Comparison of ENCODE assay signal across 3 cellular contexts in the genomic region with DNA sequence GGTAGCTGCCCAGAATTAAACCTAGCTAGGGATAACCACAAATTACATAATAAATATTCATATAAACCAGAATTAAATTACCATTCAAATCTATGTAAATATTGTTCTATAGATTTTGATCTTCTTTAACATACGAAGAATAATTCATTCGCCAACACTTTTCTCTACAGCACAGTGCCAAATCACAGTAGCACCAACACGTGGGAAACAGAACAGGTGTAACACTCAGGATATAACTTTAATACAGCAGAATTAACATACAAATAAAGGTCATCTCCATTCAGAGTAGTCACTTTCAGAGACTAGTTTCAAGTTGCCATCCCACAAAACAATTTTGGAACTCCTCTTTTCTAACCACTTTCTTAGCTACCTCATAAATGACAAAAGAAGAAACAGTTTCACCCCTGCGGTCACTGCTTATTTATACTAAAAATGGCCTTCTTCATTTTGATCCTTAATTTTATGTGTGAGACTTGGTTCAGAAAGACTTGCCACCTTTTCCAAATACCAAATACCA.
TF ChIP-seq lines count a peak whose summit lies in the region.

No MANE protein-coding gene starts in this region.

TF ChIP-seq in GM23338, 12 proteins besides CTCF, POLR2A, EP300 and RAD21 (continues in another document):
- TF ChIP-seq EZH2phosphoT487 (IDR thresholded peaks at IDR 0.05; ENCODE audit: unreplicated experiment) (no peak), CREB1 (CRISPR knock-in tag; IDR thresholded peaks at IDR 0.05; ENCODE audit: low read depth) (no peak)
- TF ChIP-seq, protein P1, sequence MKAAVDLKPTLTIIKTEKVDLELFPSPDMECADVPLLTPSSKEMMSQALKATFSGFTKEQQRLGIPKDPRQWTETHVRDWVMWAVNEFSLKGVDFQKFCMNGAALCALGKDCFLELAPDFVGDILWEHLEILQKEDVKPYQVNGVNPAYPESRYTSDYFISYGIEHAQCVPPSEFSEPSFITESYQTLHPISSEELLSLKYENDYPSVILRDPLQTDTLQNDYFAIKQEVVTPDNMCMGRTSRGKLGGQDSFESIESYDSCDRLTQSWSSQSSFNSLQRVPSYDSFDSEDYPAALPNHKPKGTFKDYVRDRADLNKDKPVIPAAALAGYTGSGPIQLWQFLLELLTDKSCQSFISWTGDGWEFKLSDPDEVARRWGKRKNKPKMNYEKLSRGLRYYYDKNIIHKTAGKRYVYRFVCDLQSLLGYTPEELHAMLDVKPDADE (IDR thresholded peaks at IDR 0.05): no peak
- TF ChIP-seq, protein P2, sequence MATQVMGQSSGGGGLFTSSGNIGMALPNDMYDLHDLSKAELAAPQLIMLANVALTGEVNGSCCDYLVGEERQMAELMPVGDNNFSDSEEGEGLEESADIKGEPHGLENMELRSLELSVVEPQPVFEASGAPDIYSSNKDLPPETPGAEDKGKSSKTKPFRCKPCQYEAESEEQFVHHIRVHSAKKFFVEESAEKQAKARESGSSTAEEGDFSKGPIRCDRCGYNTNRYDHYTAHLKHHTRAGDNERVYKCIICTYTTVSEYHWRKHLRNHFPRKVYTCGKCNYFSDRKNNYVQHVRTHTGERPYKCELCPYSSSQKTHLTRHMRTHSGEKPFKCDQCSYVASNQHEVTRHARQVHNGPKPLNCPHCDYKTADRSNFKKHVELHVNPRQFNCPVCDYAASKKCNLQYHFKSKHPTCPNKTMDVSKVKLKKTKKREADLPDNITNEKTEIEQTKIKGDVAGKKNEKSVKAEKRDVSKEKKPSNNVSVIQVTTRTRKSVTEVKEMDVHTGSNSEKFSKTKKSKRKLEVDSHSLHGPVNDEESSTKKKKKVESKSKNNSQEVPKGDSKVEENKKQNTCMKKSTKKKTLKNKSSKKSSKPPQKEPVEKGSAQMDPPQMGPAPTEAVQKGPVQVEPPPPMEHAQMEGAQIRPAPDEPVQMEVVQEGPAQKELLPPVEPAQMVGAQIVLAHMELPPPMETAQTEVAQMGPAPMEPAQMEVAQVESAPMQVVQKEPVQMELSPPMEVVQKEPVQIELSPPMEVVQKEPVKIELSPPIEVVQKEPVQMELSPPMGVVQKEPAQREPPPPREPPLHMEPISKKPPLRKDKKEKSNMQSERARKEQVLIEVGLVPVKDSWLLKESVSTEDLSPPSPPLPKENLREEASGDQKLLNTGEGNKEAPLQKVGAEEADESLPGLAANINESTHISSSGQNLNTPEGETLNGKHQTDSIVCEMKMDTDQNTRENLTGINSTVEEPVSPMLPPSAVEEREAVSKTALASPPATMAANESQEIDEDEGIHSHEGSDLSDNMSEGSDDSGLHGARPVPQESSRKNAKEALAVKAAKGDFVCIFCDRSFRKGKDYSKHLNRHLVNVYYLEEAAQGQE (IDR thresholded peaks at IDR 0.05; ENCODE audit: unreplicated experiment): no peak

TF ChIP-seq in GM12878, 131 proteins besides CTCF, POLR2A, EP300 and RAD21:
- TF ChIP-seq HDAC2 (IDR thresholded peaks at IDR 0.05): no peak
- peak; percentile 33; the same call in 1 of the 2 replicates for TF ChIP-seq RUNX3 (IDR thresholded peaks at IDR 0.05; ENCODE audit: low read length)
TF ChIP-seq in GM12878: peak in this region for 1.

TF ChIP-seq in HepG2, 621 proteins besides CTCF, POLR2A, EP300 and RAD21:
- TF ChIP-seq, protein P3, sequence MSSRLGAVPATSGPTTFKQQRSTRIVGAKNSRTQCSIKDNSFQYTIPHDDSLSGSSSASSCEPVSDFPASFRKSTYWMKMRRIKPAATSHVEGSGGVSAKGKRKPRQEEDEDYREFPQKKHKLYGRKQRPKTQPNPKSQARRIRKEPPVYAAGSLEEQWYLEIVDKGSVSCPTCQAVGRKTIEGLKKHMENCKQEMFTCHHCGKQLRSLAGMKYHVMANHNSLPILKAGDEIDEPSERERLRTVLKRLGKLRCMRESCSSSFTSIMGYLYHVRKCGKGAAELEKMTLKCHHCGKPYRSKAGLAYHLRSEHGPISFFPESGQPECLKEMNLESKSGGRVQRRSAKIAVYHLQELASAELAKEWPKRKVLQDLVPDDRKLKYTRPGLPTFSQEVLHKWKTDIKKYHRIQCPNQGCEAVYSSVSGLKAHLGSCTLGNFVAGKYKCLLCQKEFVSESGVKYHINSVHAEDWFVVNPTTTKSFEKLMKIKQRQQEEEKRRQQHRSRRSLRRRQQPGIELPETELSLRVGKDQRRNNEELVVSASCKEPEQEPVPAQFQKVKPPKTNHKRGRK (CRISPR knock-in tag; IDR thresholded peaks at IDR 0.05): no peak
- TF ChIP-seq ZNF274 (CRISPR knock-in tag; IDR thresholded peaks at IDR 0.05) (no peak), RNF2 (conservative IDR thresholded peaks at IDR 0.05; ENCODE audit: low read depth) (no peak), ZNF547 (CRISPR knock-in tag; IDR thresholded peaks at IDR 0.05) (no peak), ZNF460 (CRISPR knock-in tag; IDR thresholded peaks at IDR 0.05; ENCODE audit: borderline replicate concordance) (no peak), WIZ (CRISPR knock-in tag; IDR thresholded peaks at IDR 0.05) (no peak), CBX1 (IDR thresholded peaks at IDR 0.05; ENCODE audit: low read depth) (no peak), PHF21A (CRISPR knock-in tag; IDR thresholded peaks at IDR 0.05) (no peak)
- TF ChIP-seq, protein P4, sequence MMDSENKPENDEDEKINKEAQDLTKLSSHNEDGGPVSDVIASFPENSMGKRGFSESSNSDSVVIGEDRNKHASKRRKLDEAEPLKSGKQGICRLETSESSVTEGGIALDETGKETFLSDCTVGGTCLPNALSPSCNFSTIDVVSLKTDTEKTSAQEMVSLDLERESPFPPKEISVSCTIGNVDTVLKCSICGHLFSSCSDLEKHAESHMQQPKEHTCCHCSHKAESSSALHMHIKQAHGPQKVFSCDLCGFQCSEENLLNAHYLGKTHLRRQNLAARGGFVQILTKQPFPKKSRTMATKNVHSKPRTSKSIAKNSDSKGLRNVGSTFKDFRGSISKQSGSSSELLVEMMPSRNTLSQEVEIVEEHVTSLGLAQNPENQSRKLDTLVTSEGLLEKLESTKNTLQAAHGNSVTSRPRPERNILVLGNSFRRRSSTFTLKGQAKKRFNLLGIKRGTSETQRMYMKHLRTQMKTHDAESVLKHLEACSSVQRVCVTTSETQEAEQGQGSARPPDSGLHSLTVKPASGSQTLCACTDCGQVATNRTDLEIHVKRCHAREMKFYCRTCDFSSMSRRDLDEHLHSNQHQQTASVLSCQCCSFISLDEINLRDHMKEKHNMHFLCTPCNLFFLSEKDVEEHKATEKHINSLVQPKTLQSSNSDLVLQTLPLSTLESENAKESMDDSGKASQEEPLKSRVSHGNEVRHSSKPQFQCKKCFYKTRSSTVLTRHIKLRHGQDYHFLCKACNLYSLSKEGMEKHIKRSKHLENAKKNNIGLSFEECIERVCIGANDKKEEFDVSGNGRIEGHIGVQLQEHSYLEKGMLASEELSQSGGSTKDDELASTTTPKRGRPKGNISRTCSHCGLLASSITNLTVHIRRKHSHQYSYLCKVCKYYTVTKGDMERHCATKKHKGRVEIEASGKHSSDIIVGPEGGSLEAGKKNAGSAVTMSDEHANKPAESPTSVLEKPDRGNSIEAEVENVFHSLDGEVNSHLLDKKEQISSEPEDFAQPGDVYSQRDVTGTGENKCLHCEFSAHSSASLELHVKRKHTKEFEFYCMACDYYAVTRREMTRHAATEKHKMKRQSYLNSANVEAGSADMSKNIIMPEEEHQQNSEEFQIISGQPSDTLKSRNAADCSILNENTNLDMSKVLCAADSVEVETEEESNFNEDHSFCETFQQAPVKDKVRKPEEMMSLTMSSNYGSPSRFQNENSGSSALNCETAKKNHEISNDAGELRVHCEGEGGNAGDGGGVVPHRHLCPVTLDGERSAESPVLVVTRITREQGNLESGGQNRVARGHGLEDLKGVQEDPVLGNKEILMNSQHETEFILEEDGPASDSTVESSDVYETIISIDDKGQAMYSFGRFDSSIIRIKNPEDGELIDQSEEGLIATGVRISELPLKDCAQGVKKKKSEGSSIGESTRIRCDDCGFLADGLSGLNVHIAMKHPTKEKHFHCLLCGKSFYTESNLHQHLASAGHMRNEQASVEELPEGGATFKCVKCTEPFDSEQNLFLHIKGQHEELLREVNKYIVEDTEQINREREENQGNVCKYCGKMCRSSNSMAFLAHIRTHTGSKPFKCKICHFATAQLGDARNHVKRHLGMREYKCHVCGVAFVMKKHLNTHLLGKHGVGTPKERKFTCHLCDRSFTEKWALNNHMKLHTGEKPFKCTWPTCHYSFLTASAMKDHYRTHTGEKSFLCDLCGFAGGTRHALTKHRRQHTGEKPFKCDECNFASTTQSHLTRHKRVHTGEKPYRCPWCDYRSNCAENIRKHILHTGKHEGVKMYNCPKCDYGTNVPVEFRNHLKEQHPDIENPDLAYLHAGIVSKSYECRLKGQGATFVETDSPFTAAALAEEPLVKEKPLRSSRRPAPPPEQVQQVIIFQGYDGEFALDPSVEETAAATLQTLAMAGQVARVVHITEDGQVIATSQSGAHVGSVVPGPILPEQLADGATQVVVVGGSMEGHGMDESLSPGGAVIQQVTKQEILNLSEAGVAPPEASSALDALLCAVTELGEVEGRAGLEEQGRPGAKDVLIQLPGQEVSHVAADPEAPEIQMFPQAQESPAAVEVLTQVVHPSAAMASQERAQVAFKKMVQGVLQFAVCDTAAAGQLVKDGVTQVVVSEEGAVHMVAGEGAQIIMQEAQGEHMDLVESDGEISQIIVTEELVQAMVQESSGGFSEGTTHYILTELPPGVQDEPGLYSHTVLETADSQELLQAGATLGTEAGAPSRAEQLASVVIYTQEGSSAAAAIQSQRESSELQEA (CRISPR knock-in tag; IDR thresholded peaks at IDR 0.05; ENCODE audit: not compliant biosample characterization): no peak
- TF ChIP-seq, protein P5, sequence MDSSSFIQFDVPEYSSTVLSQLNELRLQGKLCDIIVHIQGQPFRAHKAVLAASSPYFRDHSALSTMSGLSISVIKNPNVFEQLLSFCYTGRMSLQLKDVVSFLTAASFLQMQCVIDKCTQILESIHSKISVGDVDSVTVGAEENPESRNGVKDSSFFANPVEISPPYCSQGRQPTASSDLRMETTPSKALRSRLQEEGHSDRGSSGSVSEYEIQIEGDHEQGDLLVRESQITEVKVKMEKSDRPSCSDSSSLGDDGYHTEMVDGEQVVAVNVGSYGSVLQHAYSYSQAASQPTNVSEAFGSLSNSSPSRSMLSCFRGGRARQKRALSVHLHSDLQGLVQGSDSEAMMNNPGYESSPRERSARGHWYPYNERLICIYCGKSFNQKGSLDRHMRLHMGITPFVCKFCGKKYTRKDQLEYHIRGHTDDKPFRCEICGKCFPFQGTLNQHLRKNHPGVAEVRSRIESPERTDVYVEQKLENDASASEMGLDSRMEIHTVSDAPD (CRISPR knock-in tag; IDR thresholded peaks at IDR 0.05): no peak
